18 cellular contexts compared by ENCODE assay signal in the genomic region with DNA sequence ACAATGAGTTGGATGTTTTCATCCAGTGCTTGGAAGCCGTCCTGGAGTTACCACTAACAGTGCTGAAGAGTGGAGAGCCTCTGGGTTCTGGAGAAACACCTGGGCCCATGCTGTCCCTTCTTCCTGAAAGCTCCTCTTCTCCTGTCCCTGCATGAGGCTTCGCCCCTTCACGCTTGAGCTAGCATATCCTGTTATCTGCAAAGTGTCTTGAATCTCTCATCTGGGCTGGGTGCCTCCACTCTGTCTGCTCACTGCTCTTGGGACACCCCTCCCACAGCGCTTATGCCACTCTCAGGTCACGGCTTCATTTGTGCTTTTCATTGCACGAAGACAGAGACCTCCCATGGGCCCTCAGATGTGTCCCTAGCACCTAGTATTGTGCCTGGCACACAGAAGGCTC.
A peak's percentile ranks its signal among the peaks of the same experiment; 100 is the strongest.
DNase-seq lines count a peak whose midpoint lies in the region; ATAC-seq and TF ChIP-seq lines count a peak whose summit lies in the region.
"Had no signal": no experiment of that assay in that cellular context is flagged by ENCODE, and none has a peak within 500 bp of the region (broad histone marks: within the 10 kb centered on the region; RNA-seq: fewer than 3 reads in every experiment).

No MANE protein-coding gene starts in this region.

- no peak for ATAC-seq in GM18909 (IDR thresholded peaks at IDR 0.05; ENCODE audit: poor library complexity, unreplicated experiment)
- ATAC-seq: A549, HCT116, T-cell had no signal

- H3K4me3 Mint-ChIP-seq in Caco-2 (ENCODE audit: unreplicated experiment) (no peak overlapping the region), nephron progenitor cell (peak overlapping the region; percentile 24)
- H3K4me3 Mint-ChIP-seq: IgD-negative memory B cell, T-cell had no signal

- peak overlapping the region; percentile 0 for H3K4me3 ChIP-seq in BE2C (ENCODE audit: low read depth, low read length)
- no peak overlapping the region for H3K4me3 ChIP-seq in Caco-2 (ENCODE audit: low read depth, low read length)
- H3K4me3 ChIP-seq in effector memory CD4-positive, alpha-beta T cell (ENCODE audit: insufficient read depth, low read depth, low read length, poor library complexity, severe bottlenecking) = no peak overlapping the region
- no peak overlapping the region for H3K4me3 ChIP-seq in left ventricle myocardium inferior
- H3K4me3 ChIP-seq: A549 had no signal

- no peak for DNase-seq in BE2C
- no peak for DNase-seq in Caco-2
- DNase-seq in NCI-H82 treated with DMSO at 0.1 percent for 48 hours (lab: John Stamatoyannopoulos, UW; ENCODE audit: unreplicated experiment) = peak; percentile 66
- no peak for DNase-seq in nephron progenitor cell
- no peak for DNase-seq in effector memory CD4-positive, alpha-beta T cell
- DNase-seq in left ventricle myocardium inferior = no peak
- no peak for DNase-seq in OCI-M2 (lab: John Stamatoyannopoulos, UW; ENCODE audit: unreplicated experiment)
- DNase-seq: MM.1S, NCI-H1048, NCI-H2171 treated with DMSO at 0.1 percent for 48 hours, NCI-H345, NCI-H510A treated with DMSO at 0.1 percent for 48 hours had no signal

- H3K27me3 Mint-ChIP-seq in Caco-2 (ENCODE audit: insufficient read depth, unreplicated experiment) (no peaks in the 10 kb centered on the region), nephron progenitor cell (ENCODE audit: low read depth, poor library complexity) (no peaks in the 10 kb centered on the region)
- H3K27me3 Mint-ChIP-seq: IgD-negative memory B cell, T-cell had no signal

- no peaks in the 10 kb centered on the region for H3K36me3 Mint-ChIP-seq in Caco-2 (ENCODE audit: insufficient read depth, unreplicated experiment)
- H3K36me3 Mint-ChIP-seq in nephron progenitor cell (ENCODE audit: low read depth) = no peaks in the 10 kb centered on the region
- H3K36me3 Mint-ChIP-seq: IgD-negative memory B cell, T-cell had no signal

- POLR2A ChIA-PET in Caco-2 (lab: Charles Lee) = no interaction called here

- H3K27ac Mint-ChIP-seq in Caco-2 (ENCODE audit: unreplicated experiment) = peak overlapping the region; percentile 37
- H3K27ac Mint-ChIP-seq in nephron progenitor cell = peak overlapping the region; percentile 71
- H3K27ac Mint-ChIP-seq: IgD-negative memory B cell, T-cell had no signal

- CTCF ChIA-PET in Caco-2 (lab: Charles Lee) = no interaction called here

- peaks cover 27% of the 10 kb centered on the region for H3K9me3 ChIP-seq in BE2C
- H3K9me3 ChIP-seq in Caco-2 = no peaks in the 10 kb centered on the region
- H3K9me3 ChIP-seq in effector memory CD4-positive, alpha-beta T cell (ENCODE audit: control insufficient read depth, low read length) = no peaks in the 10 kb centered on the region
- H3K9me3 ChIP-seq in left ventricle myocardium inferior (replicated peaks) = no peaks in the 10 kb centered on the region
- H3K9me3 ChIP-seq: A549 had no signal

- H3K4me1 ChIP-seq in BE2C (peaks cover 35% of the 10 kb centered on the region), Caco-2 (peaks cover 43% of the 10 kb centered on the region), left ventricle myocardium inferior (peaks cover 7% of the 10 kb centered on the region)
- no peaks in the 10 kb centered on the region for H3K4me1 ChIP-seq in effector memory CD4-positive, alpha-beta T cell (ENCODE audit: control insufficient read depth, insufficient read depth, low read length, poor library complexity, severe bottlenecking)

- intact Hi-C loops in Caco-2 (cut with micrococcal nuclease; ENCODE audit: unreplicated experiment) = loop anchor here (2.0 to 10.0 kb wide), 4 partner anchors 83 to 410 kb away; partner anchors contain the start of gene MYCN
- intact Hi-C loops in left ventricle myocardium inferior (cut with micrococcal nuclease) = no loop called here

- H3K36me3 ChIP-seq in BE2C (no peaks in the 10 kb centered on the region), Caco-2 (ENCODE audit: control insufficient read depth, insufficient read depth, low read length) (no peaks in the 10 kb centered on the region), left ventricle myocardium inferior (no peaks in the 10 kb centered on the region)
- H3K36me3 ChIP-seq in effector memory CD4-positive, alpha-beta T cell (ENCODE audit: control insufficient read depth, insufficient read depth, low read length) = no peaks in the 10 kb centered on the region

- no TSS peak for BruUV-seq in Caco-2 (replicated peaks; lab: Mats Ljungman, UMichigan)

- no peak overlapping the region for H3K27ac ChIP-seq in effector memory CD4-positive, alpha-beta T cell (ENCODE audit: insufficient read depth, low read length, poor library complexity, severe bottlenecking)
- no peak overlapping the region for H3K27ac ChIP-seq in left ventricle myocardium inferior (replicated peaks)
- H3K27ac ChIP-seq: A549, KMS-11 had no signal

- H3K27me3 ChIP-seq in BE2C = no peaks in the 10 kb centered on the region
- H3K27me3 ChIP-seq in Caco-2 (replicated peaks; ENCODE audit: control insufficient read depth, insufficient read depth, low read length) = no peaks in the 10 kb centered on the region
- H3K27me3 ChIP-seq in effector memory CD4-positive, alpha-beta T cell (replicated peaks; ENCODE audit: control insufficient read depth, insufficient read depth, low read length, poor library complexity, severe bottlenecking) = no peaks in the 10 kb centered on the region
- H3K27me3 ChIP-seq in left ventricle myocardium inferior (ENCODE audit: low read depth) = peaks cover 15% of the 10 kb centered on the region

- no peak for TF ChIP-seq CTCF in BE2C (IDR thresholded peaks at IDR 0.05; ENCODE audit: low read depth, low read length)
- no peak for TF ChIP-seq CTCF in Caco-2 (IDR thresholded peaks at IDR 0.05; ENCODE audit: insufficient read depth in 1 of 2, low read depth in 1 of 2, low read length in 1 of 2, severe bottlenecking in 1 of 2, unreplicated experiment in 1 of 2)
- TF ChIP-seq CTCF in nephron progenitor cell (IDR thresholded peaks at IDR 0.05) = no peak
- no peak for TF ChIP-seq CTCF in left ventricle myocardium inferior (IDR thresholded peaks at IDR 0.05; ENCODE audit: borderline replicate concordance)

- H3K4me1 Mint-ChIP-seq in Caco-2 (ENCODE audit: low read depth, unreplicated experiment) (peaks cover 20% of the 10 kb centered on the region), nephron progenitor cell (peaks cover 28% of the 10 kb centered on the region)
- H3K4me1 Mint-ChIP-seq: IgD-negative memory B cell, T-cell had no signal

- H3K9me3 Mint-ChIP-seq in Caco-2 (ENCODE audit: unreplicated experiment) (no peaks in the 10 kb centered on the region), nephron progenitor cell (no peaks in the 10 kb centered on the region)
- H3K9me3 Mint-ChIP-seq: IgD-negative memory B cell, T-cell had no signal
